Comparison of ENCODE assay signal across 10 cellular contexts in genomic region chr1:32181563-32181962, GRCh38. TPM values are rescaled to one million over a fixed set of nuclear protein-coding genes. Genes with fewer than 3 reads are reported as not detected.
DNase-seq lines count a peak whose midpoint lies in the region; ATAC-seq and TF ChIP-seq lines count a peak whose summit lies in the region.
"Had no signal": no experiment of that assay in that cellular context is flagged by ENCODE, and none has a peak within 500 bp of the region (broad histone marks: within the 10 kb centered on the region; RNA-seq: fewer than 3 reads in every experiment).

No MANE protein-coding gene starts in this region.

- ATAC-seq in IMR-90 (ENCODE audit: low read depth) (no peak), HG02938 (IDR thresholded peaks at IDR 0.05; ENCODE audit: unreplicated experiment) (no peak), GM21529 (IDR thresholded peaks at IDR 0.05; ENCODE audit: unreplicated experiment) (no peak)
- ATAC-seq in naive thymus-derived CD4-positive, alpha-beta T cell, result no peak

- DNase-seq in AG09309 (ENCODE audit: low read depth), result no peak
- DNase-seq in IMR-90, result no peak
- no peak for DNase-seq in breast epithelium (ENCODE audit: low spot score in 2 of 2)
- no peak for DNase-seq in naive thymus-derived CD4-positive, alpha-beta T cell
- no peak for DNase-seq in SW 1271 (lab: John Stamatoyannopoulos, UW)
- DNase-seq in HuH-7 (ENCODE audit: low spot score), result no peak

- intact Hi-C loops in IMR-90 (cut with micrococcal nuclease), result loop anchor here (2.0 kb wide), 2 partner anchors 73 to 109 kb away; partner anchors contain the start of genes KPNA6 and TMEM39B
- intact Hi-C loops in breast epithelium (cut with DNase I; ENCODE audit: low total_unique reads), result no loop called here
- intact Hi-C loops in naive thymus-derived CD4-positive, alpha-beta T cell (cut with micrococcal nuclease), result no loop called here

- H3K18ac ChIP-seq in IMR-90 (ENCODE audit: low read depth, low read length), result peak overlapping the region; percentile 8

- H3K27ac ChIP-seq in IMR-90 (ENCODE audit: insufficient read depth, low read length) (peak overlapping the region; percentile 85), breast epithelium (peak overlapping the region; percentile 91 to 98)
- peak overlapping the region; percentile 89 for H3K27ac ChIP-seq in naive thymus-derived CD4-positive, alpha-beta T cell (ENCODE audit: low read depth, low read length)

- dilution Hi-C loops in IMR-90 (cut with HindIII; ENCODE audit: low sequenced_read_pairs, unreplicated experiment), result no loop called here

- peak overlapping the region; percentile 36; the same call in 1 of the 2 replicates for H3K56ac ChIP-seq in IMR-90 (ENCODE audit: extremely low read depth, insufficient read depth, low read length)

- H3K4me3 Mint-ChIP-seq in naive thymus-derived CD4-positive, alpha-beta T cell, result peak overlapping the region in 9 of 10 donors; percentile 43 to 92 (median 89)

- H2BK5ac ChIP-seq in IMR-90 (ENCODE audit: low read depth, low read length, poor library complexity, severe bottlenecking), result peak overlapping the region; percentile 90

- H3K27me3 ChIP-seq in IMR-90 (ENCODE audit: control insufficient read depth, insufficient read depth, low read length) (no peaks in the 10 kb centered on the region), breast epithelium (no peaks in the 10 kb centered on the region)
- H3K27me3 ChIP-seq in naive thymus-derived CD4-positive, alpha-beta T cell (ENCODE audit: control insufficient read depth in 2 of 2, insufficient read depth in 2 of 2, low read length in 2 of 2), result no peaks in the 10 kb centered on the region

- H2AFZ ChIP-seq in IMR-90 (replicated peaks; ENCODE audit: low read length, poor library complexity), result no peak overlapping the region

- peak overlapping the region; percentile 1; the same call in 1 of the 2 replicates for H2AK5ac ChIP-seq in IMR-90 (ENCODE audit: low read depth, low read length)

- CTCF ChIA-PET in IMR-90 (lab: Yijun Ruan, JAX), result interaction anchor here (0.8 kb wide), 1 partner anchor 100 kb away, joined by 3 read pairs; no protein-coding TSS in a partner anchor
- CTCF ChIA-PET in naive thymus-derived CD4-positive, alpha-beta T cell (lab: Charles Lee), result no interaction called here

- H3K4me1 ChIP-seq in IMR-90 (ENCODE audit: control insufficient read depth, insufficient read depth, low read length) (peaks cover 25% of the 10 kb centered on the region), breast epithelium (peaks cover 0 to 21% of the 10 kb centered on the region in 2 donors)
- H3K4me1 ChIP-seq in naive thymus-derived CD4-positive, alpha-beta T cell (ENCODE audit: control insufficient read depth in 2 of 2, insufficient read depth in 2 of 2, low read length in 2 of 2), result peaks cover 17 to 21% of the 10 kb centered on the region in 2 donors

- TF ChIP-seq POLR2A in IMR-90 (IDR thresholded peaks at IDR 0.05; ENCODE audit: low read depth, low read length) (no peak), breast epithelium (IDR thresholded peaks at IDR 0.05) (no peak)

- H2BK15ac ChIP-seq in IMR-90 (ENCODE audit: low read depth, low read length), result no peak overlapping the region

- BruUV-seq in IMR-90 (replicated peaks; lab: Mats Ljungman, UMichigan), result no TSS peak

- peaks cover 36% of the 10 kb centered on the region for H3K36me3 ChIP-seq in IMR-90 (ENCODE audit: control insufficient read depth, insufficient read depth, low read length)
- H3K36me3 ChIP-seq in breast epithelium, result no peaks in the 10 kb centered on the region
- peaks cover 0 to 30% (median 7%) of the 10 kb centered on the region in 3 experiments for H3K36me3 ChIP-seq in naive thymus-derived CD4-positive, alpha-beta T cell (ENCODE audit: control insufficient read depth in 2 of 3, insufficient read depth in 3 of 3, low read length in 3 of 3)

- peak overlapping the region; percentile 12; the same call in 1 of the 2 replicates for H3K4ac ChIP-seq in IMR-90 (ENCODE audit: low read depth, low read length)

- peak overlapping the region in 6 of 9 donors; percentile 58 to 92 (median 87) for H3K27ac Mint-ChIP-seq in naive thymus-derived CD4-positive, alpha-beta T cell

- peak overlapping the region in 1 of 2 experiments; percentile 18; a peak in 1 of 4 replicates for H4K8ac ChIP-seq in IMR-90 (ENCODE audit: low read depth in 2 of 2, low read length in 2 of 2)

- H4K20me1 ChIP-seq in IMR-90 (ENCODE audit: insufficient read depth, low read length), result peaks cover 28% of the 10 kb centered on the region

- peak overlapping the region; percentile 97 for H3K9ac ChIP-seq in IMR-90 (ENCODE audit: low read depth, low read length)

- TF ChIP-seq CTCF in AG09309 (IDR thresholded peaks at IDR 0.05; ENCODE audit: control insufficient read depth, insufficient read depth, low read depth, low read length, missing control alignments) (no peak), IMR-90 (conservative IDR thresholded peaks at IDR 0.05; ENCODE audit: low read depth, low read length) (no peak), breast epithelium (IDR thresholded peaks at IDR 0.05) (no peak)

- no peak for TF ChIP-seq RAD21 in IMR-90 (IDR thresholded peaks at IDR 0.05; ENCODE audit: low read length)

- in situ Hi-C loops in IMR-90 (cut with MboI; ENCODE audit: low sequenced_read_pairs), result no loop called here

- peaks cover 7 to 46% (median 17%) of the 10 kb centered on the region in 5 donors for H3K36me3 Mint-ChIP-seq in naive thymus-derived CD4-positive, alpha-beta T cell

- 80% methylated on average over 1 of the region's 5 CpGs; no CpG with 5 or more reads in 1 of the 2 experiments for WGBS in IMR-90 (ENCODE audit: extremely low coverage in 2 of 2, insufficient read length in 1 of 2), 2 experiments

- H3K4me1 Mint-ChIP-seq in naive thymus-derived CD4-positive, alpha-beta T cell, result peaks cover 31 to 58% (median 52%) of the 10 kb centered on the region in 7 donors

- peak overlapping the region; percentile 90 for H3K4me2 ChIP-seq in IMR-90 (ENCODE audit: low read depth, low read length)

- POLR2A ChIA-PET in IMR-90 (lab: Charles Lee; ENCODE audit: unreplicated experiment), result interaction anchor here (0.6 kb wide), 2 partner anchors 35 to 74 kb away, joined by 3 to 9 read pairs; partner anchors contain the start of gene KPNA6
- POLR2A ChIA-PET in naive thymus-derived CD4-positive, alpha-beta T cell (lab: Charles Lee), result interaction anchor here (0.7 to 5.2 kb wide), 3 partner anchors 10 to 154 kb away, joined by 3 to 49 read pairs (median 5); partner anchors contain the start of genes CCDC28B and MARCKSL1

- H3K23ac ChIP-seq in IMR-90 (ENCODE audit: low read depth, low read length), result peak overlapping the region; percentile 7

- H2BK20ac ChIP-seq in IMR-90 (ENCODE audit: low read depth, low read length), result no peak overlapping the region

- peaks cover 15% of the 10 kb centered on the region for H3K9me1 ChIP-seq in IMR-90 (ENCODE audit: insufficient read depth, low read length)

- H2BK120ac ChIP-seq in IMR-90 (ENCODE audit: low read depth, low read length), result no peak overlapping the region

- H3K9me3 ChIP-seq in IMR-90 (ENCODE audit: control insufficient read depth, insufficient read depth, low read length) (no peaks in the 10 kb centered on the region), breast epithelium (no peaks in the 10 kb centered on the region)
- H3K9me3 ChIP-seq in naive thymus-derived CD4-positive, alpha-beta T cell (ENCODE audit: control insufficient read depth in 2 of 3, low read length in 3 of 3), result no peaks in the 10 kb centered on the region

- H3K27me3 Mint-ChIP-seq in naive thymus-derived CD4-positive, alpha-beta T cell, result no peaks in the 10 kb centered on the region

- peak overlapping the region; percentile 74 for H2AK9ac ChIP-seq in IMR-90 (replicated peaks; ENCODE audit: low read depth, low read length, poor library complexity)

- peak overlapping the region; percentile 85 for H3K4me3 ChIP-seq in AG09309 (ENCODE audit: control insufficient read depth, low read depth, low read length)
- peak overlapping the region; percentile 49 for H3K4me3 ChIP-seq in IMR-90 (ENCODE audit: insufficient read depth, low read depth, low read length)
- H3K4me3 ChIP-seq in breast epithelium, result peak overlapping the region; percentile 62 to 76 (median 71)
- no peak overlapping the region for H3K4me3 ChIP-seq in naive thymus-derived CD4-positive, alpha-beta T cell (ENCODE audit: low read length)

- H3K14ac ChIP-seq in IMR-90 (replicated peaks; ENCODE audit: low read depth, low read length), result peak overlapping the region; percentile 63; the same call in 1 of the 2 replicates

- H3K9me3 Mint-ChIP-seq in naive thymus-derived CD4-positive, alpha-beta T cell, result no peaks in the 10 kb centered on the region

- peaks cover 15 to 60% of the 10 kb centered on the region in 2 experiments for H3K79me1 ChIP-seq in IMR-90 (ENCODE audit: low read depth in 1 of 2, low read length in 2 of 2)

- 0 out of 2 replicates have a peak overlapping the region, but pooled peaks have one; percentile 11 for H4K91ac ChIP-seq in IMR-90 (ENCODE audit: insufficient read depth, low read depth, low read length)

- H4K5ac ChIP-seq in IMR-90 (ENCODE audit: low read depth, low read length), result peak overlapping the region; percentile 12; the same call in 1 of the 2 replicates

RNA-seq across cellular contexts. Expression of gene TXLNA, which starts 2.1 kb away (rescaled TPM):
- total RNA-seq in IMR-90 (2012; rRNA removed) (102 and 104 TPM in 2 replicates), breast epithelium (10 to 100 TPM; 38.7 to 51.8 (median 45.8) TPM)
- polyA plus RNA-seq in IMR-90 (2012; rRNA removed), result 37.9 and 47.6 TPM in 2 replicates
- polyA plus RNA-seq in IMR-90 (2012; cell fraction: cytosol; rRNA removed), result 18.1 and 26.5 TPM in 2 replicates
- 43.2 and 71.4 TPM in 2 replicates for polyA plus RNA-seq in IMR-90 (2012; cell fraction: nucleus; rRNA removed; ENCODE audit: low replicate concordance)
- 10 to 100 TPM; 16.7 to 83.3 (median 36.3) TPM for total RNA-seq in naive thymus-derived CD4-positive, alpha-beta T cell
- polyA plus RNA-seq in naive thymus-derived CD4-positive, alpha-beta T cell, result 10 to 100 TPM; 20.4 to 31.4 TPM

RNA-seq across cellular contexts. Expression of gene CCDC28B, which starts 18.8 kb away (rescaled TPM):
- 17.2 and 18.6 TPM in 2 replicates for total RNA-seq in IMR-90 (2012; rRNA removed)
- 18.4 and 20.1 TPM in 2 replicates for polyA plus RNA-seq in IMR-90 (2012; rRNA removed)
- 26.0 and 27.7 TPM in 2 replicates for polyA plus RNA-seq in IMR-90 (2012; cell fraction: cytosol; rRNA removed)
- 11.1 and 12.4 TPM in 2 replicates for polyA plus RNA-seq in IMR-90 (2012; cell fraction: nucleus; rRNA removed; ENCODE audit: low replicate concordance)
- 1 to 10 TPM; 1.4 to 5.2 (median 4.1) TPM for total RNA-seq in breast epithelium
- 10 to 100 TPM in 1 of 5 experiments, 1 to 10 TPM in 4; 6.2 to 39.0 (median 8.7) TPM for total RNA-seq in naive thymus-derived CD4-positive, alpha-beta T cell
- 10 to 100 TPM; 11.7 to 16.1 TPM for polyA plus RNA-seq in naive thymus-derived CD4-positive, alpha-beta T cell

RNA-seq across cellular contexts. Expression of gene IQCC, which starts 23.9 kb away (rescaled TPM):
- total RNA-seq in IMR-90 (2012; rRNA removed) (1.9 and 2.2 TPM in 2 replicates), breast epithelium (1 to 10 TPM; 1.8 to 3.5 (median 2.3) TPM)
- 1.3 and 1.6 TPM in 2 replicates for polyA plus RNA-seq in IMR-90 (2012; rRNA removed)
- 0.53 and 0.54 TPM in 2 replicates for polyA plus RNA-seq in IMR-90 (2012; cell fraction: cytosol; rRNA removed)
- 1.2 and 1.6 TPM in 2 replicates for polyA plus RNA-seq in IMR-90 (2012; cell fraction: nucleus; rRNA removed; ENCODE audit: low replicate concordance)
- 1 to 10 TPM; 2.3 to 4.6 (median 2.5) TPM for total RNA-seq in naive thymus-derived CD4-positive, alpha-beta T cell
- 1 to 10 TPM; 1.8 to 3.0 TPM for polyA plus RNA-seq in naive thymus-derived CD4-positive, alpha-beta T cell

RNA-seq across cellular contexts. Expression of gene DCDC2B, which starts 27.3 kb away (rescaled TPM):
- not detected in 2 replicates for total RNA-seq in IMR-90 (2012; rRNA removed)
- not detected in 2 replicates for polyA plus RNA-seq in IMR-90 (2012; rRNA removed)
- polyA plus RNA-seq in IMR-90 (2012; cell fraction: cytosol; rRNA removed), result not detected in 2 replicates
- polyA plus RNA-seq in IMR-90 (2012; cell fraction: nucleus; rRNA removed; ENCODE audit: low replicate concordance), result 0.04 TPM in 1 of 2 replicates, not detected in the other
- total RNA-seq in breast epithelium, result under 1 TPM in 1 of 3 donors, not detected in 2; 0.33 TPM
- total RNA-seq in naive thymus-derived CD4-positive, alpha-beta T cell, result not detected
- under 1 TPM in 1 of 2 donors, not detected in 1; 0.25 TPM for polyA plus RNA-seq in naive thymus-derived CD4-positive, alpha-beta T cell
- total RNA-seq: cardiac septum, mesenteric fat pad had no signal

RNA-seq across cellular contexts. Expression of gene TMEM234, which starts 40.6 kb away (rescaled TPM):
- 10.0 and 10.8 TPM in 2 replicates for total RNA-seq in IMR-90 (2012; rRNA removed)
- polyA plus RNA-seq in IMR-90 (2012; rRNA removed), result 22.7 and 23.4 TPM in 2 replicates
- 16.5 and 16.6 TPM in 2 replicates for polyA plus RNA-seq in IMR-90 (2012; cell fraction: cytosol; rRNA removed)
- polyA plus RNA-seq in IMR-90 (2012; cell fraction: nucleus; rRNA removed; ENCODE audit: low replicate concordance), result 62.6 and 77.9 TPM in 2 replicates
- 10 to 100 TPM in 2 of 3 donors, 1 to 10 TPM in 1; 5.8 to 20.6 (median 13.4) TPM for total RNA-seq in breast epithelium
- 10 to 100 TPM; 15.9 to 29.6 (median 21.4) TPM for total RNA-seq in naive thymus-derived CD4-positive, alpha-beta T cell
- polyA plus RNA-seq in naive thymus-derived CD4-positive, alpha-beta T cell, result 1 to 10 TPM; 5.9 to 6.1 TPM
